In genomic region chr6:37141291-37142046, GRCh38 we compare ENCODE assay signal across 9 cellular contexts. TPM values are rescaled to one million over a fixed set of nuclear protein-coding genes. Genes with fewer than 3 reads are reported as not detected.
DNase-seq lines count a peak whose midpoint lies in the region; ATAC-seq and TF ChIP-seq lines count a peak whose summit lies in the region.
"Had no signal": no experiment of that assay in that cellular context is flagged by ENCODE, and none has a peak within 500 bp of the region (broad histone marks: within the 10 kb centered on the region; RNA-seq: fewer than 3 reads in every experiment).

No MANE protein-coding gene starts in this region.

- no peak for DNase-seq in stimulated activated naive CD8-positive, alpha-beta T cell treated with anti-CD3 and anti-CD28 coated beads, Interleukin-15, Interleukin-2, amounts not matched to agents 100 U/mL and 50 U/mL, for 24 hours
- DNase-seq in WERI-Rb-1 (peak; percentile 57), vagina (ENCODE audit: extremely low spot score in 2 of 2) (no peak), DMS153 treated with DMSO at 0.1 percent for 48 hours (lab: John Stamatoyannopoulos, UW; ENCODE audit: unreplicated experiment) (no peak), medulla oblongata (ENCODE audit: extremely low spot score) (no peak)
- DNase-seq: GDM1 had no signal

- H3K27me3 Mint-ChIP-seq in stimulated activated naive CD8-positive, alpha-beta T cell treated with anti-CD3 and anti-CD28 coated beads, Interleukin-15, Interleukin-2, amounts not matched to agents 100 ng/mL and 50 ng/mL, for 24 hours = no peaks in the 10 kb centered on the region

- intact Hi-C loops in vagina (cut with DNase I) = no loop called here

- no peaks in the 10 kb centered on the region for H3K27me3 ChIP-seq in WERI-Rb-1 (ENCODE audit: insufficient read depth, low read depth, severe bottlenecking)
- no peaks in the 10 kb centered on the region for H3K27me3 ChIP-seq in iPS-18a (ENCODE audit: control insufficient read depth, insufficient read depth, low read length)
- no peaks in the 10 kb centered on the region for H3K27me3 ChIP-seq in vagina

- no peak for TF ChIP-seq POLR2A in vagina (IDR thresholded peaks at IDR 0.05)

- H3K4me3 ChIP-seq in WERI-Rb-1 (ENCODE audit: low read depth, low read length) (no peak overlapping the region), iPS-18a (ENCODE audit: low read length) (peak overlapping the region; percentile 40), vagina (no peak overlapping the region)

- no peak overlapping the region for H3K27ac ChIP-seq in WERI-Rb-1
- H3K27ac ChIP-seq in iPS-18a (ENCODE audit: low read length) = peak overlapping the region; percentile 96
- peak overlapping the region; percentile 40 for H3K27ac ChIP-seq in vagina

- H3K9me3 ChIP-seq in WERI-Rb-1 (ENCODE audit: severe bottlenecking) (no peaks in the 10 kb centered on the region), iPS-18a (ENCODE audit: control insufficient read depth, low read depth, low read length) (no peaks in the 10 kb centered on the region), vagina (no peaks in the 10 kb centered on the region)

- H3K4me1 ChIP-seq in iPS-18a (ENCODE audit: control insufficient read depth, low read depth, low read length) (peaks cover 52% of the 10 kb centered on the region), vagina (peaks cover 15% of the 10 kb centered on the region)

- no peaks in the 10 kb centered on the region for H3K36me3 Mint-ChIP-seq in stimulated activated naive CD8-positive, alpha-beta T cell treated with anti-CD3 and anti-CD28 coated beads, Interleukin-15, Interleukin-2, amounts not matched to agents 100 ng/mL and 50 ng/mL, for 24 hours (ENCODE audit: low read depth)

- TF ChIP-seq CTCF in WERI-Rb-1 (IDR thresholded peaks at IDR 0.05; ENCODE audit: low read depth, low read length) (no peak), vagina (IDR thresholded peaks at IDR 0.05) (no peak)

- H3K9ac ChIP-seq in iPS-18a (ENCODE audit: low read length) = peak overlapping the region; percentile 57

- H3K9me3 Mint-ChIP-seq in stimulated activated naive CD8-positive, alpha-beta T cell treated with anti-CD3 and anti-CD28 coated beads, Interleukin-15, Interleukin-2, amounts not matched to agents 100 ng/mL and 50 ng/mL, for 24 hours = no peaks in the 10 kb centered on the region

- H3K27ac Mint-ChIP-seq in stimulated activated naive CD8-positive, alpha-beta T cell treated with anti-CD3 and anti-CD28 coated beads, Interleukin-15, Interleukin-2, amounts not matched to agents 100 ng/mL and 50 ng/mL, for 24 hours = peak overlapping the region; percentile 20

- no peaks in the 10 kb centered on the region for H3K36me3 ChIP-seq in WERI-Rb-1
- no peaks in the 10 kb centered on the region for H3K36me3 ChIP-seq in iPS-18a (ENCODE audit: control insufficient read depth, low read depth, low read length)
- no peaks in the 10 kb centered on the region for H3K36me3 ChIP-seq in vagina

- no peak overlapping the region for H3K4me3 Mint-ChIP-seq in stimulated activated naive CD8-positive, alpha-beta T cell treated with anti-CD3 and anti-CD28 coated beads, Interleukin-15, Interleukin-2, amounts not matched to agents 100 ng/mL and 50 ng/mL, for 24 hours

- H3K4me1 Mint-ChIP-seq in stimulated activated naive CD8-positive, alpha-beta T cell treated with anti-CD3 and anti-CD28 coated beads, Interleukin-15, Interleukin-2, amounts not matched to agents 100 ng/mL and 50 ng/mL, for 24 hours (ENCODE audit: low read depth) = peaks cover 48% of the 10 kb centered on the region

- no peak for ATAC-seq in stimulated activated naive CD8-positive, alpha-beta T cell treated with anti-CD3 and anti-CD28 coated beads, Interleukin-15, Interleukin-2, amounts not matched to agents 100 U/mL and 50 U/mL, for 24 hours
- ATAC-seq in GM21390 (IDR thresholded peaks at IDR 0.05; ENCODE audit: unreplicated experiment) = no peak

RNA-seq across cellular contexts. Expression of gene PIM1, which starts 28.5 kb away (rescaled TPM):
- total RNA-seq in vagina = 74.2 TPM
